In genomic region chr1:22241811-22242210, GRCh38 we compare ENCODE assay signal across 19 cellular contexts.
DNase-seq lines count a peak whose midpoint lies in the region; ATAC-seq and TF ChIP-seq lines count a peak whose summit lies in the region.
"Had no signal": no experiment of that assay in that cellular context is flagged by ENCODE, and none has a peak within 500 bp of the region (broad histone marks: within the 10 kb centered on the region; RNA-seq: fewer than 3 reads in every experiment).

No MANE protein-coding gene starts in this region.

- H3K27me3 Mint-ChIP-seq in CD8-positive, alpha-beta T cell (ENCODE audit: low read depth) = peaks cover 16% of the 10 kb centered on the region

- H3K36me3 ChIP-seq in HEK293 (ENCODE audit: control insufficient read depth in 2 of 2, insufficient read depth in 1 of 2, low read length in 2 of 2) = no peaks in the 10 kb centered on the region
- no peaks in the 10 kb centered on the region for H3K36me3 ChIP-seq in osteoblast (ENCODE audit: insufficient read depth, low read length)
- H3K36me3 ChIP-seq in CD8-positive, alpha-beta T cell (ENCODE audit: insufficient read depth, low read length) = no peaks in the 10 kb centered on the region
- no peaks in the 10 kb centered on the region for H3K36me3 ChIP-seq in breast epithelium
- H3K36me3 ChIP-seq: BLaER1 had no signal

- H3K27ac Mint-ChIP-seq in CD8-positive, alpha-beta T cell = no peak overlapping the region
- H3K27ac Mint-ChIP-seq: B cell; CD4-positive, CD25-positive, alpha-beta regulatory T cell had no signal

- no peaks in the 10 kb centered on the region for H3K4me1 ChIP-seq in HEK293 (ENCODE audit: control insufficient read depth, insufficient read depth, low read length)
- no peaks in the 10 kb centered on the region for H3K4me1 ChIP-seq in osteoblast (ENCODE audit: insufficient read depth, low read length)
- H3K4me1 ChIP-seq in CD8-positive, alpha-beta T cell (ENCODE audit: insufficient read depth, low read length) = no peaks in the 10 kb centered on the region
- H3K4me1 ChIP-seq in breast epithelium = no peaks in the 10 kb centered on the region

- no peaks in the 10 kb centered on the region for H4K20me1 ChIP-seq in osteoblast (ENCODE audit: insufficient read depth, low read length)
- H4K20me1 ChIP-seq: BLaER1 had no signal

- no peaks in the 10 kb centered on the region for H3K4me1 Mint-ChIP-seq in CD8-positive, alpha-beta T cell (ENCODE audit: low read depth)
- H3K4me1 Mint-ChIP-seq: B cell; CD4-positive, CD25-positive, alpha-beta regulatory T cell; CD8-positive, alpha-beta memory T cell had no signal

- peaks cover 10% of the 10 kb centered on the region for H3K27me3 ChIP-seq in osteoblast (ENCODE audit: insufficient read depth, low read length)
- no peaks in the 10 kb centered on the region for H3K27me3 ChIP-seq in CD8-positive, alpha-beta T cell (ENCODE audit: insufficient read depth, low read length)
- H3K27me3 ChIP-seq in breast epithelium = no peaks in the 10 kb centered on the region
- H3K27me3 ChIP-seq: BLaER1 had no signal

- H3K4me2 ChIP-seq in osteoblast (ENCODE audit: insufficient read depth, low read length) = no peak overlapping the region
- H3K4me2 ChIP-seq: BLaER1 had no signal

- CTCF ChIA-PET in HEK293 (lab: Yijun Ruan, JAX) = interaction anchor here (0.6 to 1.8 kb wide), 3 partner anchors 13 to 42 kb away, joined by 3 to 6 read pairs (median 4); no protein-coding TSS in a partner anchor
- CTCF ChIA-PET in CD8-positive, alpha-beta T cell (lab: Charles Lee) = no interaction called here

- POLR2A ChIA-PET in HEK293 (lab: Yijun Ruan, JAX) = no interaction called here
- POLR2A ChIA-PET in CD8-positive, alpha-beta T cell (lab: Charles Lee) = no interaction called here

- H2AFZ ChIP-seq in osteoblast (ENCODE audit: low read length) = no peak overlapping the region
- H2AFZ ChIP-seq: GM23248 had no signal

- H3K4me3 ChIP-seq in HEK293 (ENCODE audit: low read depth, low read length) (no peak overlapping the region), osteoblast (ENCODE audit: insufficient read depth, low read length) (no peak overlapping the region), breast epithelium (no peak overlapping the region)
- H3K4me3 ChIP-seq in CD8-positive, alpha-beta T cell (ENCODE audit: low read depth, low read length) = no peak overlapping the region
- H3K4me3 ChIP-seq: BLaER1, GM12878, GM23248 had no signal

- no peak for TF ChIP-seq POLR2A in breast epithelium (IDR thresholded peaks at IDR 0.05)

- no peaks in the 10 kb centered on the region for H3K79me2 ChIP-seq in osteoblast (ENCODE audit: insufficient read depth, low read length)

- peak; percentile 96 for DNase-seq in left kidney (ENCODE audit: low read depth, low spot score)
- peak; percentile 67 for DNase-seq in osteoblast (ENCODE audit: insufficient read length, low spot score, missing footprints)
- DNase-seq in CD8-positive, alpha-beta T cell = no peak
- DNase-seq in RPMI8226 = no peak
- DNase-seq in breast epithelium (ENCODE audit: low spot score in 2 of 2) = no peak
- DNase-seq: CD4-positive, CD25-positive, alpha-beta regulatory T cell; CD8-positive, alpha-beta memory T cell; DMS 273 treated with DMSO at 0.1 percent for 48 hours; DMS79; EL; GDM1; GM23248; HCEC 1CT had no signal

- H3K27ac ChIP-seq in HEK293 (ENCODE audit: extremely low read depth, low read depth, low read length) (no peak overlapping the region), osteoblast (ENCODE audit: low read depth, low read length) (no peak overlapping the region), breast epithelium (no peak overlapping the region)
- no peak overlapping the region for H3K27ac ChIP-seq in CD8-positive, alpha-beta T cell (ENCODE audit: low read depth, low read length)
- H3K27ac ChIP-seq: 22Rv1, BLaER1, C4-2B, GM23248 had no signal

- no peaks in the 10 kb centered on the region for H3K36me3 Mint-ChIP-seq in CD8-positive, alpha-beta T cell
- H3K36me3 Mint-ChIP-seq: CD4-positive, CD25-positive, alpha-beta regulatory T cell; CD8-positive, alpha-beta memory T cell had no signal

- H3K9me3 Mint-ChIP-seq in CD8-positive, alpha-beta T cell = no peaks in the 10 kb centered on the region
- H3K9me3 Mint-ChIP-seq: CD4-positive, CD25-positive, alpha-beta regulatory T cell; CD8-positive, alpha-beta memory T cell had no signal

- H3K9me3 ChIP-seq in HEK293 (ENCODE audit: control insufficient read depth, insufficient read depth, low read depth, low read length) (no peaks in the 10 kb centered on the region), osteoblast (ENCODE audit: low read depth, low read length) (no peaks in the 10 kb centered on the region), breast epithelium (no peaks in the 10 kb centered on the region)
- H3K9me3 ChIP-seq in CD8-positive, alpha-beta T cell (ENCODE audit: low read length) = no peaks in the 10 kb centered on the region
- H3K9me3 ChIP-seq: BLaER1 had no signal

- intact Hi-C loops in CD8-positive, alpha-beta T cell (cut with DNase I, micrococcal nuclease) = no loop called here
- intact Hi-C loops in breast epithelium (cut with DNase I; ENCODE audit: low total_unique reads) = no loop called here

- H3K4me3 Mint-ChIP-seq in CD8-positive, alpha-beta T cell = no peak overlapping the region
- H3K4me3 Mint-ChIP-seq: B cell; CD4-positive, CD25-positive, alpha-beta regulatory T cell; CD8-positive, alpha-beta memory T cell had no signal

- no peak for ATAC-seq in CD8-positive, alpha-beta T cell
- ATAC-seq: GM12878 had no signal

- TF ChIP-seq CTCF in HEK293 (tag by site-specific recombination; IDR thresholded peaks at IDR 0.05) (no peak), osteoblast (IDR thresholded peaks at IDR 0.05; ENCODE audit: extremely low read depth, low read depth, low read length) (no peak), breast epithelium (IDR thresholded peaks at IDR 0.05) (no peak)
- no peak for TF ChIP-seq CTCF in CD8-positive, alpha-beta T cell (IDR thresholded peaks at IDR 0.05)

TF ChIP-seq in HEK293, 187 proteins besides CTCF, POLR2A, EP300 and RAD21:
- no peak for TF ChIP-seq ZNF174 (tag by site-specific recombination; IDR thresholded peaks at IDR 0.05)
- 0 out of 2 replicates have a peak, but pooled peaks have one; percentile 52 for TF ChIP-seq ZNF223 (tag by site-specific recombination; IDR thresholded peaks at IDR 0.05)

Comparison
In these comparisons a context has a peak if more than half of its experiments do, and no peak if none do; other contexts are left out.
1. DNase-seq: peak in left kidney (single experiment) and osteoblast (single experiment); none in CD8-positive, alpha-beta T cell (0 of 7), RPMI8226 (single experiment) and breast epithelium (0 of 2).